Comparison of ENCODE assay signal across 1 cellular context in genomic region chr16:51591480-51591879, GRCh38.
TF ChIP-seq lines count a peak whose summit lies in the region.

No MANE protein-coding gene starts in this region.

TF ChIP-seq in WTC11, 78 proteins besides CTCF, POLR2A, EP300 and RAD21 (continued from another document):
- TF ChIP-seq E2F5 (CRISPR knock-in tag; IDR thresholded peaks at IDR 0.05) = no peak
- TF ChIP-seq E2F4 (CRISPR knock-in tag; IDR thresholded peaks at IDR 0.05; ENCODE audit: borderline replicate concordance, low read depth) = no peak
